In the genomic region with DNA sequence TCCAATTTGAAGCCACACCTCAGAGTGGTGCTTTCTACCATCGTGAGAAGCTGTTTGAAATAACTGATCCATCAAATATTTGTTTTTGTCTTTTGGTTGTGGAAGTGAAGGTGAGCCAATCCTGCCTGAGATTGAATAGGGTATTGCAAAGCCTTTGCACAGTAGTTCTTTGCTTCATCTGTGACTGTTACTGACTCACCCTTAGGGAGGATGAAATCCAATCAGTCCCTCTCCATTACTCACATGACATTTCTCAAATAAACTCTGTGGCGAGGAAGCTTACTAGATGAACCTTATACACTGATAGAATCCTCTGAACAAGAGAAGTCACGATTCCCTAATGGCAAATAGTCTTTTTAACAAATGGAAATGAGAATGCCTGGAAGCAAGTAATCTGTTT, we compare ENCODE assay signal across 17 cellular contexts. TPM values are rescaled to one million over a fixed set of nuclear protein-coding genes. Genes with fewer than 3 reads are reported as not detected.
DNase-seq lines count a peak whose midpoint lies in the region; ATAC-seq and TF ChIP-seq lines count a peak whose summit lies in the region.
"Had no signal": no experiment of that assay in that cellular context is flagged by ENCODE, and none has a peak within 500 bp of the region (broad histone marks: within the 10 kb centered on the region; RNA-seq: fewer than 3 reads in every experiment).

No MANE protein-coding gene starts in this region.

- no peak for TF ChIP-seq CTCF in astrocyte of the spinal cord (IDR thresholded peaks at IDR 0.05; ENCODE audit: low read depth, low read length)

- peak; percentile 29 for DNase-seq in COLO829 (ENCODE audit: low spot score)
- peak; percentile 73 for DNase-seq in LHCN-M2 (ENCODE audit: low read depth)
- DNase-seq in astrocyte of the spinal cord (ENCODE audit: low read depth, low spot score), result peak; percentile 2
- DNase-seq in iris pigment epithelial cell (ENCODE audit: low read depth), result peak; percentile 54
- DNase-seq in islet precursor cell, result no peak
- DNase-seq: DMS79 treated with DMSO at 0.1 percent for 48 hours, left cardiac atrium, NCI-H524, posterior cingulate gyrus, SHP77, T1000, thyroid gland had no signal

- in situ Hi-C loops in astrocyte of the spinal cord (cut with HindIII; ENCODE audit: low sequenced_read_pairs), result no loop called here

- ATAC-seq in HG02759 (IDR thresholded peaks at IDR 0.05; ENCODE audit: unreplicated experiment) (no peak), HG02884 (IDR thresholded peaks at IDR 0.05; ENCODE audit: unreplicated experiment) (no peak), GM18873 (IDR thresholded peaks at IDR 0.05; ENCODE audit: low FRiP score, unreplicated experiment) (no peak)
- ATAC-seq: left cardiac atrium had no signal

- H3K4me3 ChIP-seq in astrocyte of the spinal cord (ENCODE audit: low read depth, low read length), result no peak overlapping the region
- H3K4me3 ChIP-seq: thyroid gland had no signal

RNA-seq across cellular contexts. Expression of a gene that starts 31.9 kb away (rescaled TPM):
- total RNA-seq in LHCN-M2 (2014; rRNA removed), result not detected in 2 replicates
- not detected for polyA plus RNA-seq in LHCN-M2 (2012)
- total RNA-seq: glomerular endothelial cell, left cardiac atrium had no signal
- polyA plus RNA-seq: BJ had no signal

RNA-seq across cellular contexts. Expression of a gene that starts 37.8 kb away (rescaled TPM):
- total RNA-seq in LHCN-M2 (2014; rRNA removed), result 32.5 and 42.2 TPM in 2 replicates
- polyA plus RNA-seq in LHCN-M2 (2012), result 6.0 TPM

RNA-seq across cellular contexts. Expression of a gene that starts 46.2 kb away (rescaled TPM):
- 18.5 and 28.4 TPM in 2 replicates for total RNA-seq in LHCN-M2 (2014; rRNA removed)
- polyA plus RNA-seq in LHCN-M2 (2012), result 7.5 TPM
